19 cellular contexts compared by ENCODE assay signal in the genomic region with DNA sequence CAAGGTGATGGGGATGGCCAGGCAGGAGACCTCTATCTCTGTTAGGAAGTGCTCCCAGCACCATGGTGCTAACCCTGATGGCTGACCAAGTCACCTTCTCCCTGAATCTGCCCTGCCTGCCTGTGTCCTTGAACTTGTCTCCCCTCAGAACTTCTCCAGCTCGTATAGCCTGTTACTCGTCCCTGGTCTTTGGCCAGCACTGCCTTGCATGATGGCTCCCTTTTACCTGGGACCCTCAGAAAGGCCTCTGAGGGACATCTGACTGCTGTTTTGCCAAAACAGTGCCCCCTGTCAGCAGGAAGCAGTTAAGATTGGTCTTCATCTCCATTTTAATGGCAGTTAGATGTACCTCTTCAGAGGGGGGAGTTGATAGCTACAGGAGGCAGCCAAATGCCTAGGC.
DNase-seq lines count a peak whose midpoint lies in the region; ATAC-seq and TF ChIP-seq lines count a peak whose summit lies in the region.
"Had no signal": no experiment of that assay in that cellular context is flagged by ENCODE, and none has a peak within 500 bp of the region (broad histone marks: within the 10 kb centered on the region; RNA-seq: fewer than 3 reads in every experiment).

No MANE protein-coding gene starts in this region.

- peaks cover 77% of the 10 kb centered on the region for H3K27me3 ChIP-seq in PC-3 (ENCODE audit: low read length)
- H3K27me3 ChIP-seq in vagina = no peaks in the 10 kb centered on the region
- H3K27me3 ChIP-seq: BE2C had no signal

- no peaks in the 10 kb centered on the region for H3K36me3 Mint-ChIP-seq in osteocyte (ENCODE audit: unreplicated experiment)
- H3K36me3 Mint-ChIP-seq: CD4-positive, CD25-positive, alpha-beta regulatory T cell; IgD-negative memory B cell had no signal

- no peak overlapping the region for H3K27ac Mint-ChIP-seq in osteocyte (ENCODE audit: unreplicated experiment)
- H3K27ac Mint-ChIP-seq: CD4-positive, CD25-positive, alpha-beta regulatory T cell; H9 had no signal

- CTCF ChIA-PET in PC-3 (lab: Charles Lee) = no interaction called here

- no peak for ATAC-seq in PC-3

- TF ChIP-seq CTCF in PC-3 (conservative IDR thresholded peaks at IDR 0.05; ENCODE audit: low read depth, low read length) (peak; percentile 15; the same call in 1 of the 2 replicates), osteocyte (IDR thresholded peaks at IDR 0.05) (no peak), vagina (IDR thresholded peaks at IDR 0.05) (no peak)

- H2AFZ ChIP-seq in PC-3 (ENCODE audit: low read length) = no peak overlapping the region

- H3K79me2 ChIP-seq in PC-3 (ENCODE audit: low read length) = no peaks in the 10 kb centered on the region

- H4K20me1 ChIP-seq in PC-3 (ENCODE audit: low read length) = no peaks in the 10 kb centered on the region

- H3K9me2 ChIP-seq in PC-3 (replicated peaks; ENCODE audit: low read length) = no peaks in the 10 kb centered on the region

- no peak overlapping the region for H3K27ac ChIP-seq in PC-3 (ENCODE audit: low read length)
- H3K27ac ChIP-seq in vagina = no peak overlapping the region

- H3K27me3 Mint-ChIP-seq in osteocyte (ENCODE audit: unreplicated experiment) = peaks cover 27% of the 10 kb centered on the region
- H3K27me3 Mint-ChIP-seq: CD8-positive, alpha-beta memory T cell; IgD-negative memory B cell had no signal

- intact Hi-C loops in PC-3 (cut with micrococcal nuclease) (no loop called here), vagina (cut with DNase I) (no loop called here)

- no peaks in the 10 kb centered on the region for H3K36me3 ChIP-seq in PC-3 (ENCODE audit: low read depth, low read length)
- H3K36me3 ChIP-seq in vagina = no peaks in the 10 kb centered on the region
- H3K36me3 ChIP-seq: BE2C had no signal

- no peak overlapping the region for H3K4me3 Mint-ChIP-seq in osteocyte (ENCODE audit: unreplicated experiment)
- H3K4me3 Mint-ChIP-seq: CD8-positive, alpha-beta memory T cell; H9; IgD-negative memory B cell had no signal

- DNase-seq in PC-3 (no peak), islet precursor cell (peak; percentile 16), osteocyte (ENCODE audit: extremely low spot score, unreplicated experiment) (peak; percentile 57), vagina (ENCODE audit: extremely low spot score in 2 of 2) (peak; percentile 60 to 64), NCI-H187 (lab: John Stamatoyannopoulos, UW) (no peak), occipital lobe (lab: John Stamatoyannopoulos, UW) (no peak), EL (no peak)
- DNase-seq: ACHN; BE2C; C1 segment of cervical spinal cord; CD4-positive, CD25-positive, alpha-beta regulatory T cell; CD8-positive, alpha-beta memory T cell; COR-L47; DMS 273 treated with DMSO at 0.1 percent for 48 hours; DND-41; GDM1; GOT3; H9 had no signal

- H3F3A ChIP-seq in PC-3 (ENCODE audit: low read length, unreplicated experiment) = no peaks in the 10 kb centered on the region

- POLR2A ChIA-PET in PC-3 (lab: Charles Lee; ENCODE audit: unreplicated experiment) = no interaction called here

- H3K9me3 Mint-ChIP-seq in osteocyte (ENCODE audit: unreplicated experiment) = peaks cover 4% of the 10 kb centered on the region

- no TSS peak for BruUV-seq in PC-3 (replicated peaks; lab: Mats Ljungman, UMichigan)

- H3K9me3 ChIP-seq in PC-3 (ENCODE audit: low read length) (no peaks in the 10 kb centered on the region), vagina (no peaks in the 10 kb centered on the region)
- H3K9me3 ChIP-seq: BE2C had no signal

- no peaks in the 10 kb centered on the region for H3K4me1 Mint-ChIP-seq in osteocyte (ENCODE audit: unreplicated experiment)
- H3K4me1 Mint-ChIP-seq: CD4-positive, CD25-positive, alpha-beta regulatory T cell; IgD-negative memory B cell had no signal

- no peak for TF ChIP-seq POLR2A in vagina (IDR thresholded peaks at IDR 0.05)

- H3K4me3 ChIP-seq in PC-3 (ENCODE audit: low read length) (no peak overlapping the region), vagina (no peak overlapping the region)

- H3K4me1 ChIP-seq in PC-3 (ENCODE audit: insufficient read depth, low read length) (no peaks in the 10 kb centered on the region), vagina (no peaks in the 10 kb centered on the region)

- no peak overlapping the region for H3K9ac ChIP-seq in PC-3 (ENCODE audit: low read length)

- no peak overlapping the region for H3K4me2 ChIP-seq in PC-3 (ENCODE audit: low read length)

Comparison
In these comparisons a context has a peak if more than half of its experiments do, and no peak if none do; other contexts are left out.
1. DNase-seq: peak in islet precursor cell (single experiment), osteocyte (single experiment) and vagina (2 of 2); none in PC-3 (single experiment), NCI-H187 (0 of 2), occipital lobe (single experiment) and EL (single experiment).